ENCODE assay signal across 10 cellular contexts in the genomic region with DNA sequence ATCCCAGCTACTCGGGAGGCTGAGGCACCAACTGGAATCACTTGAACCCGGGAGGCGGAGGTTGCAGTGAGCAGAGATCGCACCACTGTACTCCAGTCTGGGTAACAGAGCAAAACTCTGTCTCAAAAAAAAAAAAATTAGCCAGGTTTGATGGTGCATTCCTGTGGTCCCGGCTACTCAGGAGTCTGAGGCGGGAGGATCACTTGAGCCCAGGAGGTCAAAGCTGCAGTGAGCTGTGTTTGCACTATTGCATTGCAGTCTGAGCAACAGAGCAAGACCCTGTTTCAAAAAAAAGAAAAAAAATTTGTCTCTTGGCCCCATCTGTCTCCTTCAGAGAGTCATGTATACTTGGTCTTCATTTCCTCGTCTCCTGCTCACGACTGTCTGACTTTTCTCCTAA. TPM values are rescaled to one million over a fixed set of nuclear protein-coding genes. Genes with fewer than 3 reads are reported as not detected.
DNase-seq lines count a peak whose midpoint lies in the region; ATAC-seq and TF ChIP-seq lines count a peak whose summit lies in the region.
"Had no signal": no experiment of that assay in that cellular context is flagged by ENCODE, and none has a peak within 500 bp of the region (broad histone marks: within the 10 kb centered on the region; RNA-seq: fewer than 3 reads in every experiment).

No MANE protein-coding gene starts in this region.

- peak overlapping the region; percentile 89 for H3K4me2 ChIP-seq in SU-DHL-6 (ENCODE audit: low read depth, low read length, poor library complexity, severe bottlenecking)

- no peaks in the 10 kb centered on the region for H3K9me2 ChIP-seq in SU-DHL-6 (replicated peaks; ENCODE audit: insufficient read depth, low read length)

- H3K36me3 Mint-ChIP-seq in activated T-cell treated with anti-CD3 and anti-CD28 coated beads, Interleukin-2, amount 50 U/mL, for 4 hours (ENCODE audit: insufficient read depth) = peaks cover 26% of the 10 kb centered on the region
- H3K36me3 Mint-ChIP-seq in stimulated activated memory B cell treated with anti-CD40 and anti-IgM and Interleukin-4, amounts not matched to agents 10 μg/mL and 1 μg/mL and 100 μg/mL, for 72 hours = peaks cover 38% of the 10 kb centered on the region

- H3K27me3 ChIP-seq in SU-DHL-6 (ENCODE audit: low read length) = no peaks in the 10 kb centered on the region
- H3K27me3 ChIP-seq: colonic mucosa had no signal

- H4K20me1 ChIP-seq in SU-DHL-6 (ENCODE audit: low read depth, low read length) = no peaks in the 10 kb centered on the region

- no peak overlapping the region for H3K27ac ChIP-seq in SU-DHL-6 (ENCODE audit: low read depth, low read length)
- H3K27ac ChIP-seq: colonic mucosa had no signal

- H3K4me3 ChIP-seq in SU-DHL-6 (ENCODE audit: insufficient read depth, low read length, poor library complexity, severe bottlenecking) (no peak overlapping the region), fibroblast of villous mesenchyme (ENCODE audit: low read depth, low read length) (peak overlapping the region; percentile 87)

- H3K27ac Mint-ChIP-seq in stimulated activated memory B cell treated with anti-CD40 and anti-IgM and Interleukin-4, amounts not matched to agents 10 μg/mL and 1 μg/mL and 100 μg/mL, for 72 hours = peak overlapping the region; percentile 99

- peak overlapping the region; percentile 97 for H3K4me3 Mint-ChIP-seq in activated T-cell treated with anti-CD3 and anti-CD28 coated beads, Interleukin-2, amount 50 U/mL, for 4 hours
- H3K4me3 Mint-ChIP-seq in stimulated activated memory B cell treated with anti-CD40 and anti-IgM and Interleukin-4, amounts not matched to agents 10 μg/mL and 1 μg/mL and 100 μg/mL, for 72 hours = peak overlapping the region; percentile 53

- H2AFZ ChIP-seq in SU-DHL-6 (ENCODE audit: low read depth, low read length, severe bottlenecking) = no peak overlapping the region

- peaks cover 60% of the 10 kb centered on the region for H3K4me1 Mint-ChIP-seq in activated T-cell treated with anti-CD3 and anti-CD28 coated beads, Interleukin-2, amount 50 U/mL, for 4 hours (ENCODE audit: low read depth)
- H3K4me1 Mint-ChIP-seq in stimulated activated memory B cell treated with anti-CD40 and anti-IgM and Interleukin-4, amounts not matched to agents 10 μg/mL and 1 μg/mL and 100 μg/mL, for 72 hours = peaks cover 60% of the 10 kb centered on the region

- H3K9me3 ChIP-seq in SU-DHL-6 (ENCODE audit: insufficient read depth, low read length) = no peaks in the 10 kb centered on the region
- H3K9me3 ChIP-seq: colonic mucosa had no signal

- H3K27me3 Mint-ChIP-seq in activated T-cell treated with anti-CD3 and anti-CD28 coated beads, Interleukin-2, amount 50 U/mL, for 4 hours (ENCODE audit: low read depth) = no peaks in the 10 kb centered on the region
- H3K27me3 Mint-ChIP-seq in stimulated activated memory B cell treated with anti-CD40 and anti-IgM and Interleukin-4, amounts not matched to agents 10 μg/mL and 1 μg/mL and 100 μg/mL, for 72 hours = no peaks in the 10 kb centered on the region

- no peak for ATAC-seq in activated T-cell treated with anti-CD3 and anti-CD28 coated beads, Interleukin-2, amount 50 U/mL, for 4 hours
- no peak for ATAC-seq in stimulated activated memory B cell treated with anti-CD40 and anti-IgM and Interleukin-4, amounts not matched to agents 10 μg/mL and 1 μg/mL and 100 μg/mL, for 72 hours

- peak overlapping the region; percentile 79 for H3K9ac ChIP-seq in SU-DHL-6 (ENCODE audit: low read length)

- peaks cover 14% of the 10 kb centered on the region for H3K79me2 ChIP-seq in SU-DHL-6 (ENCODE audit: insufficient read depth, low read length)

- no peaks in the 10 kb centered on the region for H3K9me3 Mint-ChIP-seq in activated T-cell treated with anti-CD3 and anti-CD28 coated beads, Interleukin-2, amount 50 U/mL, for 4 hours
- H3K9me3 Mint-ChIP-seq in stimulated activated memory B cell treated with anti-CD40 and anti-IgM and Interleukin-4, amounts not matched to agents 10 μg/mL and 1 μg/mL and 100 μg/mL, for 72 hours = no peaks in the 10 kb centered on the region

- no peak for TF ChIP-seq CTCF in SU-DHL-6 (IDR thresholded peaks at IDR 0.05; ENCODE audit: insufficient read depth, low read length, poor library complexity, severe bottlenecking)
- no peak for TF ChIP-seq CTCF in fibroblast of villous mesenchyme (IDR thresholded peaks at IDR 0.05; ENCODE audit: insufficient read depth, low read depth, low read length)

- H3K36me3 ChIP-seq in SU-DHL-6 (ENCODE audit: low read length) = no peaks in the 10 kb centered on the region

- peaks cover 29% of the 10 kb centered on the region for H3F3A ChIP-seq in SU-DHL-6 (ENCODE audit: insufficient read depth)

- DNase-seq in activated T-cell treated with anti-CD3 and anti-CD28 coated beads, Interleukin-2, amount 50 U/mL, for 4 hours = no peak
- DNase-seq in activated T-cell treated with anti-CD3 and anti-CD28 coated beads, Interleukin-2, amount 50 U/mL, for 48 hours = no peak
- DNase-seq in fibroblast of villous mesenchyme (ENCODE audit: low read depth) (no peak), DMS 273 treated with DMSO at 0.1 percent for 48 hours (lab: John Stamatoyannopoulos, UW) (no peak), NCI-H128 (lab: John Stamatoyannopoulos, UW; ENCODE audit: unreplicated experiment) (no peak)
- DNase-seq in stimulated activated CD4-positive, alpha-beta T cell treated with anti-CD3 and anti-CD28 coated beads, Interleukin-2, amount 100 ng/mL, for 48 hours = no peak
- DNase-seq: colonic mucosa, NCI-H146 had no signal

RNA-seq across cellular contexts. Expression of a gene that starts 1.6 kb away (rescaled TPM):
- total RNA-seq in activated T-cell treated with anti-CD3 and anti-CD28 coated beads, Interleukin-2, amount 50 U/mL, for 4 hours = 10 to 100 TPM; 33.8 to 40.5 (median 35.1) TPM
- 9.7 and 11.2 TPM in 2 replicates for total RNA-seq in fibroblast of villous mesenchyme

RNA-seq across cellular contexts. Expression of a gene that starts 42.1 kb away (rescaled TPM):
- 100 to 1,000 TPM; 134 to 168 (median 142) TPM for total RNA-seq in activated T-cell treated with anti-CD3 and anti-CD28 coated beads, Interleukin-2, amount 50 U/mL, for 4 hours
- 7.8 and 16.8 TPM in 2 replicates for total RNA-seq in fibroblast of villous mesenchyme

RNA-seq across cellular contexts. Expression of a gene that starts 47.4 kb away (rescaled TPM):
- 100 to 1,000 TPM; 224 to 248 (median 238) TPM for total RNA-seq in activated T-cell treated with anti-CD3 and anti-CD28 coated beads, Interleukin-2, amount 50 U/mL, for 4 hours
- 123 and 128 TPM in 2 replicates for total RNA-seq in fibroblast of villous mesenchyme

RNA-seq across cellular contexts. Expression of a gene that starts 52.3 kb away (rescaled TPM):
- total RNA-seq in activated T-cell treated with anti-CD3 and anti-CD28 coated beads, Interleukin-2, amount 50 U/mL, for 4 hours = 1 to 10 TPM; 5.4 to 5.7 (median 5.7) TPM
- 3.5 and 4.5 TPM in 2 replicates for total RNA-seq in fibroblast of villous mesenchyme
